ENCODE assay signal across 9 cellular contexts in genomic region chr18:55338955-55339662, GRCh38.
A peak's percentile ranks its signal among the peaks of the same experiment; 100 is the strongest.
DNase-seq lines count a peak whose midpoint lies in the region; TF ChIP-seq lines count a peak whose summit lies in the region.
"Had no signal": no experiment of that assay in that cellular context is flagged by ENCODE, and none has a peak within 500 bp of the region (broad histone marks: within the 10 kb centered on the region; RNA-seq: fewer than 3 reads in every experiment).

No MANE protein-coding gene starts in this region.

- peak overlapping the region; percentile 87 for H3K27ac Mint-ChIP-seq in endothelial cell (ENCODE audit: unreplicated experiment)

- peak; percentile 25; the same call in 1 of the 2 replicates for TF ChIP-seq CTCF in BE2C (IDR thresholded peaks at IDR 0.05; ENCODE audit: low read depth, low read length)
- no peak for TF ChIP-seq CTCF in endothelial cell (IDR thresholded peaks at IDR 0.05; ENCODE audit: unreplicated experiment)
- no peak for TF ChIP-seq CTCF in parathyroid adenoma (IDR thresholded peaks at IDR 0.05)

- H3K4me1 ChIP-seq in BE2C (peaks cover 12% of the 10 kb centered on the region), parathyroid adenoma (no peaks in the 10 kb centered on the region)

- H3K9me3 ChIP-seq in BE2C (no peaks in the 10 kb centered on the region), parathyroid adenoma (ENCODE audit: control insufficient read depth, low read length) (no peaks in the 10 kb centered on the region)
- H3K9me3 ChIP-seq: MG63 had no signal

- DNase-seq in BE2C, result no peak
- DNase-seq in MV-4-11 (lab: John Stamatoyannopoulos, UW), result peak; percentile 52
- no peak for DNase-seq in endothelial cell (ENCODE audit: low spot score)
- DNase-seq in OCI-M2 (lab: John Stamatoyannopoulos, UW; ENCODE audit: unreplicated experiment), result no peak
- no peak for DNase-seq in activated CD8-positive, alpha-beta memory T cell treated with anti-CD3 and anti-CD28 coated beads for 24 hours
- DNase-seq in central memory CD4-positive, alpha-beta T cell, result no peak
- no peak for DNase-seq in activated naive CD4-positive, alpha-beta T cell treated with Interleukin-2 at 50 U/mL for 16 hours
- DNase-seq: MG63 had no signal

- H3K9me3 Mint-ChIP-seq in endothelial cell (ENCODE audit: unreplicated experiment), result no peaks in the 10 kb centered on the region

- H3K4me3 Mint-ChIP-seq in endothelial cell (ENCODE audit: unreplicated experiment), result no peak overlapping the region

- peak overlapping the region; percentile 11; the same call in 1 of the 2 replicates for H3K4me3 ChIP-seq in BE2C (ENCODE audit: low read depth, low read length)
- no peak overlapping the region for H3K4me3 ChIP-seq in parathyroid adenoma (ENCODE audit: low read depth, low read length)
- H3K4me3 ChIP-seq: MG63 had no signal

- peaks cover 35% of the 10 kb centered on the region for H3K4me1 Mint-ChIP-seq in endothelial cell (ENCODE audit: unreplicated experiment)

- peak overlapping the region; percentile 59 for H3K27ac ChIP-seq in parathyroid adenoma

- H3K36me3 Mint-ChIP-seq in endothelial cell (ENCODE audit: low read depth, unreplicated experiment), result no peaks in the 10 kb centered on the region

- H3K36me3 ChIP-seq in BE2C (no peaks in the 10 kb centered on the region), parathyroid adenoma (ENCODE audit: control insufficient read depth, insufficient read depth, low read length) (no peaks in the 10 kb centered on the region)
- H3K36me3 ChIP-seq: MG63 had no signal

- H3K27me3 ChIP-seq in BE2C (no peaks in the 10 kb centered on the region), parathyroid adenoma (ENCODE audit: control insufficient read depth, insufficient read depth, low read length) (no peaks in the 10 kb centered on the region)
- H3K27me3 ChIP-seq: MG63 had no signal

- no peaks in the 10 kb centered on the region for H3K79me2 ChIP-seq in parathyroid adenoma

- no peaks in the 10 kb centered on the region for H3K27me3 Mint-ChIP-seq in endothelial cell (ENCODE audit: unreplicated experiment)

- H3K4me2 ChIP-seq in parathyroid adenoma (ENCODE audit: low read length), result no peak overlapping the region

- H2AFZ ChIP-seq in parathyroid adenoma, result no peak overlapping the region

- H3K9ac ChIP-seq in parathyroid adenoma, result no peak overlapping the region
